Comparison of ENCODE assay signal across 15 cellular contexts in the genomic region with DNA sequence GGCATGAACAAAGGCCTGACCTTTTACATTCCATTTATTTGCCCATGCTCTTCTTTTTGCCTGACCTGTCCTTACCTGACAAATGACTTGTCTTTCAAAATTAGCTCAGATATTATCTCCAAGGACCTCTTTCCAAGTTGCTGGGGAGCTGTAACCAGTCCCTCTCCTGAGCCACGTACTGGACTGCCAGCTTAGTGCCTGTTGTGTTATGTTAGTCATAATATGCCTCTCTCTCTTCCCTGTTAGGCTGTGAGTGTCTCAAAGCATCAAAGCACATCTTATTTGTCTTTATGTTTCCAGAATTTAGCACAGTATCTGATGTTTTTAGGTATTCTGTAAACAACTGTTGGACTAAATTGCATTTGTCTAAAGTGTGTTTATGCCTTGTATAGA. TPM values are rescaled to one million over a fixed set of nuclear protein-coding genes. Genes with fewer than 3 reads are reported as not detected.
DNase-seq lines count a peak whose midpoint lies in the region; ATAC-seq and TF ChIP-seq lines count a peak whose summit lies in the region.
"Had no signal": no experiment of that assay in that cellular context is flagged by ENCODE, and none has a peak within 500 bp of the region (broad histone marks: within the 10 kb centered on the region; RNA-seq: fewer than 3 reads in every experiment).

No MANE protein-coding gene starts in this region.

- H3K36me3 ChIP-seq in heart left ventricle (peaks cover 0 to 61% (median 32%) of the 10 kb centered on the region in 9 donors), tibial artery (peaks cover 3 to 32% (median 12%) of the 10 kb centered on the region in 3 donors)
- H3K36me3 ChIP-seq: ovary had no signal

- H3K36me3 Mint-ChIP-seq in glutamatergic neuron (ENCODE audit: unreplicated experiment), result no peaks in the 10 kb centered on the region

- peaks cover 6% of the 10 kb centered on the region for H3K9me3 Mint-ChIP-seq in glutamatergic neuron (ENCODE audit: unreplicated experiment)

- peak in 3 of 4 donors; percentile 38 to 50 (median 44) for ATAC-seq in heart left ventricle
- ATAC-seq in GM18505 (IDR thresholded peaks at IDR 0.05; ENCODE audit: unreplicated experiment), result no peak

- peaks cover 35% of the 10 kb centered on the region for H3K4me1 Mint-ChIP-seq in glutamatergic neuron (ENCODE audit: low read depth, unreplicated experiment)

- no peak for TF ChIP-seq CTCF in heart left ventricle (IDR thresholded peaks at IDR 0.05)
- TF ChIP-seq CTCF in glutamatergic neuron (IDR thresholded peaks at IDR 0.05; ENCODE audit: partially characterized antibody, unreplicated experiment), result no peak
- TF ChIP-seq CTCF in tibial artery (IDR thresholded peaks at IDR 0.05), result no peak

- H3K27me3 ChIP-seq in heart left ventricle (no peaks in the 10 kb centered on the region), tibial artery (no peaks in the 10 kb centered on the region)
- H3K27me3 ChIP-seq: esophagus muscularis mucosa, ovary had no signal

- peaks cover 2% of the 10 kb centered on the region for H3K27me3 Mint-ChIP-seq in glutamatergic neuron (ENCODE audit: unreplicated experiment)

- peaks cover 5 to 49% (median 36%) of the 10 kb centered on the region in 12 donors for H3K4me1 ChIP-seq in heart left ventricle
- peaks cover 0 to 35% (median 14%) of the 10 kb centered on the region in 4 donors for H3K4me1 ChIP-seq in tibial artery

- H3K9me3 ChIP-seq in heart left ventricle (no peaks in the 10 kb centered on the region), tibial artery (no peaks in the 10 kb centered on the region)
- H3K9me3 ChIP-seq: esophagus muscularis mucosa, ovary had no signal

- no peak overlapping the region for H3K4me3 ChIP-seq in heart left ventricle
- H3K4me3 ChIP-seq in tibial artery, result no peak overlapping the region
- H3K4me3 ChIP-seq: esophagus muscularis mucosa, ovary, SK-N-MC had no signal

- H3K27ac ChIP-seq in heart left ventricle (peak overlapping the region in 8 of 12 donors; percentile 2 to 63 (median 30)), tibial artery (peak overlapping the region; percentile 37 to 65)
- H3K27ac ChIP-seq: esophagus muscularis mucosa, KMS-11, ovary, SK-N-MC had no signal

- no peak for DNase-seq in heart left ventricle
- no peak for DNase-seq in cardiac septum (ENCODE audit: low spot score)
- peak; percentile 33 for DNase-seq in RPMI7951 (ENCODE audit: low read depth)
- DNase-seq in glutamatergic neuron, result no peak
- DNase-seq in tibial artery, result no peak
- no peak for DNase-seq in cerebellar nuclear complex (lab: John Stamatoyannopoulos, UW)
- DNase-seq in Ammon's horn (ENCODE audit: low spot score), result no peak
- DNase-seq: activated CD8-positive, alpha-beta memory T cell treated with anti-CD3 and anti-CD28 coated beads, Interleukin-2, amount 50 U/mL, for 4 hours; activated gamma-delta T cell treated with Interleukin-2 at 50 U/mL for 16 hours; NCI-H748 treated with DMSO at 0.1 percent for 48 hours; ovary had no signal

- intact Hi-C loops in heart left ventricle (cut with DNase I), result no loop called here
- intact Hi-C loops in cardiac septum (cut with DNase I), result no loop called here
- intact Hi-C loops in tibial artery (cut with DNase I; ENCODE audit: low total_unique reads), result no loop called here

- no peak for TF ChIP-seq POLR2A in heart left ventricle (IDR thresholded peaks at IDR 0.05)
- TF ChIP-seq POLR2A in GM18505 (IDR thresholded peaks at IDR 0.05; ENCODE audit: borderline replicate concordance, extremely low read depth, insufficient read depth, insufficient read length), result no peak

- H3K27ac Mint-ChIP-seq in glutamatergic neuron (ENCODE audit: unreplicated experiment), result peak overlapping the region; percentile 70

- H3K4me3 Mint-ChIP-seq in glutamatergic neuron (ENCODE audit: unreplicated experiment), result peak overlapping the region; percentile 55

- WGBS in heart left ventricle, 4 donors, result 38 to 61% (median 58%) methylated on average over 1 of the region's 1 CpG

RNA-seq across cellular contexts. Expression of a gene that starts 13.7 kb away (rescaled TPM):
- total RNA-seq in heart left ventricle (10 to 100 TPM in 8 of 9 donors, 1 to 10 TPM in 1; 5.9 to 61.8 (median 18.5) TPM), cardiac septum (19.4 TPM), glutamatergic neuron (ENCODE audit: unreplicated experiment) (3.1 TPM)
- 1 to 10 TPM; 5.2 to 9.8 TPM for polyA plus RNA-seq in heart left ventricle
- total RNA-seq in RPMI7951 (2014; rRNA removed; shearing (Covaris generic)), result 0.36 TPM in 1 of 2 replicates, not detected in the other
